Comparison of ENCODE assay signal across 11 cellular contexts in the genomic region with DNA sequence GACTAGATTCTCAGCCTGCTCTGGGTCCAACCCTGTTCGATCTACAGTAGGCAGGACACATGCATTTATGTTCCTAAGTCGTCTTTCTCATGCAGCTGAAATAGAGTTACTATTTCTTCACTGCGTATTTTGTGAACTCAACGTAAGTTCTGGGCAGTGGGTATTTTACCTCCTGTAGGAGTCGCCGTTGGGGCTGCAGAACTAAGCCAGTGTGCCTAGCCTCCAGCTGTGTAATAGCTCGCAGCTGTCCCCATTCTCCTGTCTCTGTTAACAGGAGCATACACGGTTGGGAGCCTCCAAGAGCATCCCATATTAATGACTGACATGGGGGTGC. TPM values are rescaled to one million over a fixed set of nuclear protein-coding genes. Genes with fewer than 3 reads are reported as not detected.
DNase-seq lines count a peak whose midpoint lies in the region; ATAC-seq, FAIRE-seq and TF ChIP-seq lines count a peak whose summit lies in the region.
"Had no signal": no experiment of that assay in that cellular context is flagged by ENCODE, and none has a peak within 500 bp of the region (broad histone marks: within the 10 kb centered on the region; RNA-seq: fewer than 3 reads in every experiment).

No MANE protein-coding gene starts in this region.

- no peak overlapping the region for H3K27ac Mint-ChIP-seq in activated naive CD8-positive, alpha-beta T cell treated with anti-CD3 and anti-CD28 coated beads, Interleukin-2, amount 50 U/mL, for 24 hours
- no peak overlapping the region for H3K27ac Mint-ChIP-seq in activated naive CD8-positive, alpha-beta T cell treated with anti-CD3 and anti-CD28 coated beads for 36 hours
- peak overlapping the region; percentile 72 for H3K27ac Mint-ChIP-seq in astrocyte (ENCODE audit: unreplicated experiment)

- peak overlapping the region; percentile 87 for H3K9ac ChIP-seq in astrocyte (ENCODE audit: low read length)
- H3K9ac ChIP-seq in iPS-15b (ENCODE audit: low read depth, low read length), result no peak overlapping the region

- peaks cover 10% of the 10 kb centered on the region for H3K27me3 Mint-ChIP-seq in activated naive CD8-positive, alpha-beta T cell treated with anti-CD3 and anti-CD28 coated beads, Interleukin-2, amount 50 U/mL, for 24 hours
- peaks cover 4% of the 10 kb centered on the region for H3K27me3 Mint-ChIP-seq in activated naive CD8-positive, alpha-beta T cell treated with anti-CD3 and anti-CD28 coated beads for 36 hours
- no peaks in the 10 kb centered on the region for H3K27me3 Mint-ChIP-seq in astrocyte (ENCODE audit: low read depth, unreplicated experiment)

- H3K9me3 ChIP-seq in astrocyte (ENCODE audit: insufficient read depth, low read depth, low read length) (no peaks in the 10 kb centered on the region), iPS-15b (ENCODE audit: control insufficient read depth, insufficient read depth, low read length) (no peaks in the 10 kb centered on the region), uterus (no peaks in the 10 kb centered on the region)
- H3K9me3 ChIP-seq: tibial nerve had no signal

- H3K4me1 Mint-ChIP-seq in activated naive CD8-positive, alpha-beta T cell treated with anti-CD3 and anti-CD28 coated beads, Interleukin-2, amount 50 U/mL, for 24 hours, result peaks cover 18% of the 10 kb centered on the region
- peaks cover 8% of the 10 kb centered on the region for H3K4me1 Mint-ChIP-seq in activated naive CD8-positive, alpha-beta T cell treated with anti-CD3 and anti-CD28 coated beads for 36 hours
- peaks cover 26% of the 10 kb centered on the region for H3K4me1 Mint-ChIP-seq in astrocyte (ENCODE audit: low read depth, unreplicated experiment)

- H3K27me3 ChIP-seq in astrocyte (ENCODE audit: insufficient read depth, low read length), result no peaks in the 10 kb centered on the region
- H3K27me3 ChIP-seq in iPS-15b (ENCODE audit: control insufficient read depth, insufficient read depth, low read length), result peaks cover 8% of the 10 kb centered on the region
- H3K27me3 ChIP-seq in uterus, result no peaks in the 10 kb centered on the region
- H3K27me3 ChIP-seq: tibial nerve had no signal

- no peaks in the 10 kb centered on the region for H3K36me3 Mint-ChIP-seq in activated naive CD8-positive, alpha-beta T cell treated with anti-CD3 and anti-CD28 coated beads, Interleukin-2, amount 50 U/mL, for 24 hours (ENCODE audit: low read depth)
- no peaks in the 10 kb centered on the region for H3K36me3 Mint-ChIP-seq in activated naive CD8-positive, alpha-beta T cell treated with anti-CD3 and anti-CD28 coated beads for 36 hours
- peaks cover 3% of the 10 kb centered on the region for H3K36me3 Mint-ChIP-seq in astrocyte (ENCODE audit: low read depth, unreplicated experiment)

- H3K36me3 ChIP-seq in astrocyte (ENCODE audit: insufficient read depth, low read length) (no peaks in the 10 kb centered on the region), iPS-15b (ENCODE audit: control insufficient read depth, insufficient read depth, low read length) (no peaks in the 10 kb centered on the region), uterus (no peaks in the 10 kb centered on the region)
- H3K36me3 ChIP-seq: tibial nerve had no signal

- TF ChIP-seq CTCF in astrocyte (IDR thresholded peaks at IDR 0.05; ENCODE audit: insufficient read depth, low read depth, low read length) (peak; percentile 20), uterus (IDR thresholded peaks at IDR 0.05) (no peak)

- no peak for FAIRE-seq in astrocyte (lab: Jason Lieb, UNC)

- no peak for ATAC-seq in activated naive CD8-positive, alpha-beta T cell treated with anti-CD3 and anti-CD28 coated beads, Interleukin-2, amount 50 U/mL, for 24 hours
- ATAC-seq in GM21529 (IDR thresholded peaks at IDR 0.05; ENCODE audit: unreplicated experiment), result no peak
- ATAC-seq in HG03521 (IDR thresholded peaks at IDR 0.05; ENCODE audit: unreplicated experiment), result no peak

- intact Hi-C loops in uterus (cut with DNase I; ENCODE audit: low total_unique reads), result no loop called here

- H3K4me2 ChIP-seq in astrocyte (ENCODE audit: low read length), result peak overlapping the region; percentile 89

- H4K20me1 ChIP-seq in astrocyte (ENCODE audit: insufficient read depth, low read length), result no peaks in the 10 kb centered on the region

- H3K27ac ChIP-seq in astrocyte (ENCODE audit: low read depth, low read length), result peak overlapping the region; percentile 94
- peak overlapping the region; percentile 82 to 87 for H3K27ac ChIP-seq in uterus
- H3K27ac ChIP-seq: C4-2B had no signal

- H3K4me1 ChIP-seq in astrocyte (ENCODE audit: insufficient read depth, low read length), result peaks cover 19% of the 10 kb centered on the region
- peaks cover 4% of the 10 kb centered on the region for H3K4me1 ChIP-seq in iPS-15b (ENCODE audit: control insufficient read depth, insufficient read depth, low read length)
- peaks cover 0 to 4% of the 10 kb centered on the region in 2 donors for H3K4me1 ChIP-seq in uterus

- peak overlapping the region; percentile 66 for H3K4me3 Mint-ChIP-seq in activated naive CD8-positive, alpha-beta T cell treated with anti-CD3 and anti-CD28 coated beads, Interleukin-2, amount 50 U/mL, for 24 hours
- no peak overlapping the region for H3K4me3 Mint-ChIP-seq in activated naive CD8-positive, alpha-beta T cell treated with anti-CD3 and anti-CD28 coated beads for 36 hours
- H3K4me3 Mint-ChIP-seq in astrocyte (ENCODE audit: unreplicated experiment), result no peak overlapping the region

- no peaks in the 10 kb centered on the region for H3K9me3 Mint-ChIP-seq in activated naive CD8-positive, alpha-beta T cell treated with anti-CD3 and anti-CD28 coated beads, Interleukin-2, amount 50 U/mL, for 24 hours
- no peaks in the 10 kb centered on the region for H3K9me3 Mint-ChIP-seq in activated naive CD8-positive, alpha-beta T cell treated with anti-CD3 and anti-CD28 coated beads for 36 hours
- peaks cover 2% of the 10 kb centered on the region for H3K9me3 Mint-ChIP-seq in astrocyte (ENCODE audit: unreplicated experiment)

- TF ChIP-seq POLR2A in uterus (IDR thresholded peaks at IDR 0.05), result no peak

- no peaks in the 10 kb centered on the region for H3K79me2 ChIP-seq in astrocyte (ENCODE audit: insufficient read depth, low read length)

- peak overlapping the region; percentile 54 for H3K4me3 ChIP-seq in astrocyte (ENCODE audit: insufficient read depth, low read depth, low read length)
- peak overlapping the region; percentile 33 for H3K4me3 ChIP-seq in iPS-15b (ENCODE audit: low read depth, low read length)
- no peak overlapping the region for H3K4me3 ChIP-seq in uterus

- peak overlapping the region; percentile 89 for H2AFZ ChIP-seq in astrocyte (ENCODE audit: low read depth, low read length)

- no peak for DNase-seq in activated naive CD8-positive, alpha-beta T cell treated with anti-CD3 and anti-CD28 coated beads, Interleukin-2, amount 50 U/mL, for 24 hours
- no peak for DNase-seq in activated naive CD8-positive, alpha-beta T cell treated with anti-CD3 and anti-CD28 coated beads for 36 hours
- DNase-seq in astrocyte (ENCODE audit: low read depth) (no peak), uterus (no peak)
- DNase-seq in activated CD8-positive, alpha-beta memory T cell treated with anti-CD3 and anti-CD28 coated beads, Interleukin-2, amount 50 U/mL, for 4 hours, result no peak
- DNase-seq: NCI-H1436 had no signal

RNA-seq across cellular contexts. Expression of a gene that starts 58.4 kb away (rescaled TPM):
- total RNA-seq in activated naive CD8-positive, alpha-beta T cell treated with anti-CD3 and anti-CD28 coated beads for 36 hours, result under 1 TPM; 0.06 to 0.12 TPM
- total RNA-seq in astrocyte (2.1 and 2.4 TPM in 2 replicates), uterus (10 to 100 TPM in 1 of 4 donors, 1 to 10 TPM in 3; 1.8 to 16.3 (median 6.3) TPM)

Comparison
In these comparisons a context has a peak if more than half of its experiments do, and no peak if none do; other contexts are left out.
1. H3K4me3 ChIP-seq: peak in astrocyte (single experiment) and iPS-15b (single experiment); none in uterus (0 of 2).